37 cellular contexts compared by ENCODE assay signal in the genomic region with DNA sequence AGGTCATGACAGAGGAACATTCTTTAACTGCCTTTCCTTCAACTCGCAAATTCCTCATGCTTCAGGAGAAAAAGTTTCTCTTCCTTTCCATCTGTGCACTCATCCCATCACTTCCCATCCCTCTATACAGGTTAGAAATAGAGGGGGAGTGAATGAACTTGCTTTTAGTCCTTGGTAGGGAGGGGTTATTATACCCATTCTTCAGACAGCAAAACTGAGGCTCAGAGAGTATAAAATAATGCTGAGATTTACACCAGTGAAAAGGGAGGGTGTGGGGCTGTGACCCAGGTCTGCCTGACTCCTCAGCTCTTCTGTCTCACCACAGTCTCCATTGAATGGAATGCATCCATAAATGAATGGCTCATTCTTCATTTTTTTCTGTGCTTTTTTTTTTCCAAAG.
DNase-seq lines count a peak whose midpoint lies in the region; ATAC-seq, FAIRE-seq and TF ChIP-seq lines count a peak whose summit lies in the region.
"Had no signal": no experiment of that assay in that cellular context is flagged by ENCODE, and none has a peak within 500 bp of the region (broad histone marks: within the 10 kb centered on the region; RNA-seq: fewer than 3 reads in every experiment).

No MANE protein-coding gene starts in this region.

- H3K9me3 ChIP-seq in HepG2 (ENCODE audit: low read length) = no peaks in the 10 kb centered on the region
- H3K9me3 ChIP-seq in right lobe of liver = no peaks in the 10 kb centered on the region
- no peaks in the 10 kb centered on the region for H3K9me3 ChIP-seq in K562 (replicated peaks; ENCODE audit: control insufficient read depth, insufficient read depth, low read depth, low read length)
- H3K9me3 ChIP-seq in H1 (ENCODE audit: insufficient read depth in 2 of 2, low read depth in 1 of 2, low read length in 1 of 2) = no peaks in the 10 kb centered on the region
- H3K9me3 ChIP-seq: A549; BE2C; BLaER1; BLaER1 treated with 17β-estradiol and CSF1 and Interleukin-3, amounts not matched to agents 10 nM and 100 nM; Caco-2 had no signal

- H4K8ac ChIP-seq in H1 (ENCODE audit: extremely low read depth, insufficient read depth, low read length) = no peak overlapping the region

- H3K4me1 Mint-ChIP-seq in activated naive CD8-positive, alpha-beta T cell treated with anti-CD3 and anti-CD28 coated beads for 36 hours = no peaks in the 10 kb centered on the region
- H3K4me1 Mint-ChIP-seq: B cell; CD14-positive monocyte; CD4-positive, alpha-beta memory T cell; CD4-positive, CD25-positive, alpha-beta regulatory T cell; CD8-positive, alpha-beta memory T cell had no signal

- no peak overlapping the region for H3K4me3 ChIP-seq in HepG2 (replicated peaks in 1 of 3; ENCODE audit: insufficient read depth in 1 of 3, low read depth in 2 of 3, low read length in 3 of 3)
- no peak overlapping the region for H3K4me3 ChIP-seq in right lobe of liver
- no peak overlapping the region for H3K4me3 ChIP-seq in K562
- no peak overlapping the region for H3K4me3 ChIP-seq in H1 (ENCODE audit: extremely low read depth in 1 of 4, insufficient read depth in 2 of 4, low read depth in 3 of 4, low read length in 4 of 4)
- H3K4me3 ChIP-seq: A549; BLaER1; BLaER1 treated with 17β-estradiol and CSF1 and Interleukin-3, amounts not matched to agents 10 nM and 100 nM had no signal

- H3K9me1 ChIP-seq in K562 (ENCODE audit: control insufficient read depth, insufficient read depth, low read length) = no peaks in the 10 kb centered on the region

- H3K14ac ChIP-seq in H1 (ENCODE audit: insufficient read length) = no peak overlapping the region

- no peak overlapping the region for H2BK15ac ChIP-seq in H1 (ENCODE audit: low read length)

- no peak overlapping the region for H3K23ac ChIP-seq in H1 (ENCODE audit: insufficient read length)

- H3K4me2 ChIP-seq in HepG2 (ENCODE audit: low read depth, low read length) (no peak overlapping the region), K562 (ENCODE audit: insufficient read depth, low read length) (no peak overlapping the region), H1 (ENCODE audit: insufficient read depth in 1 of 2, low read depth in 2 of 2, low read length in 2 of 2) (no peak overlapping the region)
- H3K4me2 ChIP-seq: A549; BLaER1; BLaER1 treated with 17β-estradiol and CSF1 and Interleukin-3, amounts not matched to agents 10 nM and 100 nM had no signal

- H3K4me1 ChIP-seq in HepG2 (ENCODE audit: insufficient read depth, low read length) (no peaks in the 10 kb centered on the region), right lobe of liver (no peaks in the 10 kb centered on the region), K562 (replicated peaks in 1 of 2; ENCODE audit: control insufficient read depth in 2 of 2, insufficient read depth in 2 of 2, low read length in 2 of 2) (no peaks in the 10 kb centered on the region), H1 (replicated peaks in 1 of 4; ENCODE audit: control insufficient read depth in 3 of 4, insufficient read depth in 4 of 4, low read length in 3 of 4) (no peaks in the 10 kb centered on the region)
- H3K4me1 ChIP-seq: A549; BE2C; BLaER1; BLaER1 treated with 17β-estradiol and CSF1 and Interleukin-3, amounts not matched to agents 10 nM and 100 nM; Caco-2 had no signal

- H3K9ac ChIP-seq in HepG2 (ENCODE audit: insufficient read depth, low read depth, low read length) (no peak overlapping the region), K562 (ENCODE audit: insufficient read depth in 1 of 2, low read depth in 2 of 2, low read length in 2 of 2) (no peak overlapping the region), H1 (replicated peaks in 1 of 4; ENCODE audit: extremely low read depth in 1 of 4, low read depth in 3 of 4, low read length in 3 of 4) (no peak overlapping the region)
- H3K9ac ChIP-seq: BLaER1; BLaER1 treated with 17β-estradiol and CSF1 and Interleukin-3, amounts not matched to agents 10 nM and 100 nM had no signal

- no peak overlapping the region for H2BK20ac ChIP-seq in H1 (ENCODE audit: low read length)

- no peaks in the 10 kb centered on the region for H3K23me2 ChIP-seq in H1 (ENCODE audit: low read depth, low read length)

- DNase-seq in HepG2 (ENCODE audit: low spot score) = no peak
- DNase-seq in right lobe of liver = no peak
- DNase-seq in EH (ENCODE audit: low read depth) = peak; percentile 5
- no peak for DNase-seq in K562 (ENCODE audit: extremely low read depth in 1 of 4, low spot score in 3 of 4)
- no peak for DNase-seq in H1 (ENCODE audit: low read depth in 1 of 2, low spot score in 2 of 2)
- no peak for DNase-seq in pons (ENCODE audit: low spot score)
- DNase-seq in glomerular visceral epithelial cell (ENCODE audit: extremely low spot score) = no peak
- no peak for DNase-seq in activated naive CD8-positive, alpha-beta T cell treated with anti-CD3 and anti-CD28 coated beads for 36 hours
- DNase-seq: 8988T; ACHN; AML-193; BE2C; C1 segment of cervical spinal cord; Caco-2; Calu3; CD4-positive, alpha-beta memory T cell; CD4-positive, alpha-beta T cell; CD4-positive, CD25-positive, alpha-beta regulatory T cell; CD8-positive, alpha-beta memory T cell; CD8-positive, alpha-beta T cell; COR-L47; DMS 273 treated with DMSO at 0.1 percent for 48 hours; DMS153; DMS53; DMS79; DMS79 treated with DMSO at 0.1 percent for 48 hours; DND-41; EL had no signal

- peaks cover 0 to 14% of the 10 kb centered on the region in 2 experiments; a peak in 1 of 5 replicates for H3K27me3 ChIP-seq in HepG2 (ENCODE audit: control insufficient read depth in 1 of 2, insufficient read depth in 2 of 2, low read length in 2 of 2)
- peaks cover 0 to 1% of the 10 kb centered on the region in 2 donors for H3K27me3 ChIP-seq in right lobe of liver
- peaks cover 0 to under 1% of the 10 kb centered on the region in 2 experiments; a peak in 1 of 5 replicates for H3K27me3 ChIP-seq in K562 (ENCODE audit: control insufficient read depth in 2 of 2, insufficient read depth in 2 of 2, low read length in 2 of 2)
- peaks cover 0 to 1% (median 0%) of the 10 kb centered on the region in 4 experiments; a peak in 1 of 7 replicates for H3K27me3 ChIP-seq in H1 (replicated peaks in 1 of 4; ENCODE audit: control insufficient read depth in 3 of 4, extremely low read depth in 1 of 4, insufficient read depth in 3 of 4, low read length in 3 of 4)
- H3K27me3 ChIP-seq: BE2C, BLaER1 had no signal

- in situ Hi-C loops in HepG2 (cut with HindIII; ENCODE audit: extremely low pct_ligation_motif_present, low pct_unique_long_range_greater_than_20kb) = no loop called here
- in situ Hi-C loops in K562 (cut with MboI) = no loop called here

- no peak overlapping the region for H2AK5ac ChIP-seq in H1 (ENCODE audit: low read depth, low read length)

- H3K36me3 Mint-ChIP-seq in activated naive CD8-positive, alpha-beta T cell treated with anti-CD3 and anti-CD28 coated beads for 36 hours = no peaks in the 10 kb centered on the region
- H3K36me3 Mint-ChIP-seq: CD14-positive monocyte; CD4-positive, alpha-beta memory T cell; CD4-positive, CD25-positive, alpha-beta regulatory T cell; CD8-positive, alpha-beta T cell had no signal

- TF ChIP-seq EP300 in HepG2 (IDR thresholded peaks at IDR 0.05; ENCODE audit: low read depth in 2 of 2, low read length in 2 of 2) = no peak
- no peak for TF ChIP-seq EP300 in HepG2 (CRISPR knock-in tag; IDR thresholded peaks at IDR 0.05; ENCODE audit: borderline replicate concordance)
- no peak for TF ChIP-seq EP300 in K562 (IDR thresholded peaks at IDR 0.05; ENCODE audit: low read length)
- TF ChIP-seq EP300 in H1 (IDR thresholded peaks at IDR 0.05; ENCODE audit: borderline replicate concordance in 1 of 2, low read depth in 2 of 2, low read length in 2 of 2) = no peak

- H3K27me3 Mint-ChIP-seq in activated naive CD8-positive, alpha-beta T cell treated with anti-CD3 and anti-CD28 coated beads for 36 hours = peaks cover 53% of the 10 kb centered on the region

- ATAC-seq in HepG2 = no peak
- no peak for ATAC-seq in right lobe of liver
- ATAC-seq in K562 = no peak
- ATAC-seq: A549; CD8-positive, alpha-beta T cell had no signal

- no peak for FAIRE-seq in HepG2 (lab: Jason Lieb, UNC)
- FAIRE-seq in K562 (lab: Jason Lieb, UNC) = no peak
- no peak for FAIRE-seq in H1 (lab: Jason Lieb, UNC)
- FAIRE-seq: A204.1, A549, D721Med had no signal

- BruUV-seq in HepG2 (replicated peaks; lab: Mats Ljungman, UMichigan) (no TSS peak), K562 (replicated peaks; lab: Mats Ljungman, UMichigan) (no TSS peak)

- H3K27ac ChIP-seq in HepG2 (ENCODE audit: extremely low read length, insufficient read depth, low read length) = no peak overlapping the region
- H3K27ac ChIP-seq in right lobe of liver = no peak overlapping the region
- H3K27ac ChIP-seq in K562 (ENCODE audit: extremely low read depth, low read depth, low read length) = no peak overlapping the region
- H3K27ac ChIP-seq in H1 (ENCODE audit: low read depth, low read length) = no peak overlapping the region
- H3K27ac ChIP-seq: 22Rv1; A549; BLaER1; BLaER1 treated with 17β-estradiol and CSF1 and Interleukin-3, amounts not matched to agents 10 nM and 100 nM; C4-2B had no signal

- intact Hi-C loops in HepG2 (cut with micrococcal nuclease; ENCODE audit: unreplicated experiment) = no loop called here
- intact Hi-C loops in right lobe of liver (cut with DNase I) = no loop called here
- intact Hi-C loops in K562 (cut with micrococcal nuclease) = no loop called here

- no peak overlapping the region for H3K4me3 Mint-ChIP-seq in activated naive CD8-positive, alpha-beta T cell treated with anti-CD3 and anti-CD28 coated beads for 36 hours
- H3K4me3 Mint-ChIP-seq: B cell; CD14-positive monocyte; CD4-positive, alpha-beta memory T cell; CD4-positive, alpha-beta T cell; CD4-positive, CD25-positive, alpha-beta regulatory T cell; CD8-positive, alpha-beta memory T cell; CD8-positive, alpha-beta T cell had no signal

- no peaks in the 10 kb centered on the region for H3K79me2 ChIP-seq in HepG2 (ENCODE audit: insufficient read depth, low read length)
- H3K79me2 ChIP-seq in K562 (ENCODE audit: control insufficient read depth, insufficient read depth, low read length) = no peaks in the 10 kb centered on the region
- no peaks in the 10 kb centered on the region for H3K79me2 ChIP-seq in H1 (ENCODE audit: control insufficient read depth in 1 of 2, insufficient read depth in 2 of 2, low read length in 2 of 2)

- no peak overlapping the region for H2BK120ac ChIP-seq in H1 (replicated peaks; ENCODE audit: low read depth, low read length)

- WGBS in HepG2 (ENCODE audit: low lambda C conversion rate) = 0% methylated on average over 1 of the region's 1 CpG
- WGBS in right lobe of liver (ENCODE audit: insufficient coverage, low coverage, low lambda C conversion rate, missing lambda C conversion rate) = 44% methylated on average over 1 of the region's 1 CpG
- WGBS in K562 (ENCODE audit: insufficient coverage, low coverage, missing lambda C conversion rate) = 0% methylated on average over 1 of the region's 1 CpG
- 91% methylated on average over 1 of the region's 1 CpG; no CpG with 5 or more reads in 1 of the 2 experiments for WGBS in H1 (ENCODE audit: extremely low coverage in 1 of 2, insufficient coverage in 1 of 2, insufficient read length in 1 of 2, insufficient replicate concordance in 2 of 2, low coverage in 1 of 2, low lambda C conversion rate in 2 of 2, missing lambda C conversion rate in 1 of 2), 2 experiments

- no peaks in the 10 kb centered on the region for H3K36me3 ChIP-seq in HepG2 (replicated peaks in 1 of 2; ENCODE audit: control insufficient read depth in 1 of 2, insufficient read depth in 2 of 2, low read length in 2 of 2)
- no peaks in the 10 kb centered on the region for H3K36me3 ChIP-seq in right lobe of liver
- H3K36me3 ChIP-seq in K562 (ENCODE audit: control insufficient read depth, insufficient read depth, low read length) = no peaks in the 10 kb centered on the region
- no peaks in the 10 kb centered on the region for H3K36me3 ChIP-seq in H1 (ENCODE audit: control insufficient read depth in 2 of 4, insufficient read depth in 4 of 4, low read length in 3 of 4)
- H3K36me3 ChIP-seq: BE2C; BLaER1; BLaER1 treated with 17β-estradiol and CSF1 and Interleukin-3, amounts not matched to agents 10 nM and 100 nM had no signal

- TF ChIP-seq POLR2A in HepG2 (IDR thresholded peaks at IDR 0.05; ENCODE audit: insufficient read depth in 1 of 2, low read depth in 2 of 2, low read length in 2 of 2) (no peak), right lobe of liver (IDR thresholded peaks at IDR 0.05) (no peak), K562 (conservative IDR thresholded peaks at IDR 0.05) (no peak), H1 (IDR thresholded peaks at IDR 0.05; ENCODE audit: control extremely low read depth in 1 of 2, low read depth in 2 of 2, low read length in 2 of 2) (no peak)

- H2BK12ac ChIP-seq in H1 (ENCODE audit: low read depth, low read length) = no peak overlapping the region

- POLR2A ChIA-PET in HepG2 (lab: Yijun Ruan, JAX) = no interaction called here
- POLR2A ChIA-PET in K562 (lab: Yijun Ruan, JAX) = no interaction called here
- POLR2A ChIA-PET in H1 (lab: Charles Lee; ENCODE audit: partially characterized antibody) = no interaction called here

- no peak overlapping the region for H3K4ac ChIP-seq in H1 (replicated peaks; ENCODE audit: insufficient read length, low read depth, low read length)

- no peak overlapping the region for H3K27ac Mint-ChIP-seq in activated naive CD8-positive, alpha-beta T cell treated with anti-CD3 and anti-CD28 coated beads for 36 hours
- H3K27ac Mint-ChIP-seq: B cell; CD14-positive monocyte; CD4-positive, alpha-beta memory T cell; CD4-positive, alpha-beta T cell; CD4-positive, CD25-positive, alpha-beta regulatory T cell; CD8-positive, alpha-beta memory T cell; CD8-positive, alpha-beta T cell had no signal

- H4K20me1 ChIP-seq in HepG2 (ENCODE audit: insufficient read depth, low read length) = no peaks in the 10 kb centered on the region
- no peaks in the 10 kb centered on the region for H4K20me1 ChIP-seq in K562 (replicated peaks; ENCODE audit: control insufficient read depth, insufficient read depth, low read length)
- no peaks in the 10 kb centered on the region for H4K20me1 ChIP-seq in H1 (replicated peaks in 1 of 2; ENCODE audit: control insufficient read depth in 1 of 2, insufficient read depth in 2 of 2, low read length in 2 of 2)
- H4K20me1 ChIP-seq: BLaER1; BLaER1 treated with 17β-estradiol and CSF1 and Interleukin-3, amounts not matched to agents 10 nM and 100 nM had no signal

- H3K18ac ChIP-seq in H1 (ENCODE audit: extremely low read depth, low read length) = no peak overlapping the region

- H3K56ac ChIP-seq in H1 (replicated peaks; ENCODE audit: insufficient read length, low read depth, low read length) = no peak overlapping the region

- H3K9me3 Mint-ChIP-seq in activated naive CD8-positive, alpha-beta T cell treated with anti-CD3 and anti-CD28 coated beads for 36 hours = peaks cover 4% of the 10 kb centered on the region
- H3K9me3 Mint-ChIP-seq: CD4-positive, alpha-beta T cell had no signal

- CTCF ChIA-PET in HepG2 (lab: Yijun Ruan, JAX; ENCODE audit: low intra/inter-chr PET ratio, low total read pairs) = no interaction called here
- CTCF ChIA-PET in K562 (lab: Yijun Ruan, JAX; ENCODE audit: low intra/inter-chr PET ratio) = no interaction called here
- CTCF ChIA-PET in H1 (lab: Charles Lee; ENCODE audit: partially characterized antibody) = interaction anchor here (0.7 to 2.8 kb wide), 6 partner anchors 10 to 251 kb away, joined by 3 to 12 read pairs (median 3); no protein-coding TSS in a partner anchor

- H4K5ac ChIP-seq in H1 (ENCODE audit: insufficient read length, low read depth, low read length) = no peak overlapping the region

- no peak overlapping the region for H2BK5ac ChIP-seq in H1 (ENCODE audit: low read depth, low read length)

- H3K79me1 ChIP-seq in H1 (ENCODE audit: low read depth, low read length) = no peaks in the 10 kb centered on the region

- no peak overlapping the region for H4K91ac ChIP-seq in H1 (replicated peaks; ENCODE audit: insufficient read length, low read length)

- TF ChIP-seq CTCF in HepG2 (CRISPR knock-in tag; IDR thresholded peaks at IDR 0.05) (no peak), right lobe of liver (IDR thresholded peaks at IDR 0.05) (no peak), K562 (IDR thresholded peaks at IDR 0.05 in 2 of 3, conservative IDR thresholded peaks at IDR 0.05 in 1 of 3; ENCODE audit: insufficient read depth in 2 of 3, low read depth in 1 of 3, low read length in 3 of 3) (no peak), H1 (IDR thresholded peaks at IDR 0.05; ENCODE audit: control extremely low read depth in 1 of 3, insufficient read depth in 1 of 3, low read depth in 1 of 3, low read length in 3 of 3) (no peak)

- H2AFZ ChIP-seq in HepG2 (ENCODE audit: low read length) (no peak overlapping the region), K562 (ENCODE audit: low read depth, low read length) (no peak overlapping the region), H1 (ENCODE audit: low read length) (no peak overlapping the region)

- TF ChIP-seq RAD21 in HepG2 (CRISPR knock-in tag; IDR thresholded peaks at IDR 0.05) = no peak
- no peak for TF ChIP-seq RAD21 in K562 (CRISPR knock-in tag; conservative IDR thresholded peaks at IDR 0.05 in 1 of 2, IDR thresholded peaks at IDR 0.05 in 1 of 2)
- no peak for TF ChIP-seq RAD21 in H1 (IDR thresholded peaks at IDR 0.05 in 1 of 2, conservative IDR thresholded peaks at IDR 0.05 in 1 of 2; ENCODE audit: low read depth in 2 of 2, low read length in 2 of 2)
